In the genomic region with DNA sequence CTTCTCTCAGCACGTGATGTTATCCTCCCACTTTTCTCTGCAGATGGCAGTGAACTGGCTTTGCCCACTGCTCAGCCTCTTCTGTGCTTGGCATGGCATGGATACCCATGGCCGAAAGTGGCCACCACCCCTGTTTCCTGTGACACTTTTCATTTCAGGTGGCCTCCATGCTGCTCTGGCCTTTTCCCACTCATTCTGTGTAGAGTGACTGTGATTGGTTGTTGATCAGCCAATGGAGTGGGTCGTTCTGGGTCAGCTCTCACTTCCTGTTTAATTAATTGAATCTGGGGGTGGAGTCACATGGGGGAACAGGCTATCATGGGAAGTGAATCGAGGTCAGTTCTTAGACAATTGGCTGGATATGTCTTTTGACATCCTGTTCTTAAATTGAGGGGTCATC, we compare ENCODE assay signal across 1 cellular context.
TF ChIP-seq lines count a peak whose summit lies in the region.

No MANE protein-coding gene starts in this region.

TF ChIP-seq in H1, 55 proteins besides CTCF, POLR2A, EP300 and RAD21 (continued from another document):
- TF ChIP-seq, protein P1, sequence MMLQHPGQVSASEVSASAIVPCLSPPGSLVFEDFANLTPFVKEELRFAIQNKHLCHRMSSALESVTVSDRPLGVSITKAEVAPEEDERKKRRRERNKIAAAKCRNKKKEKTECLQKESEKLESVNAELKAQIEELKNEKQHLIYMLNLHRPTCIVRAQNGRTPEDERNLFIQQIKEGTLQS (IDR thresholded peaks at IDR 0.05; ENCODE audit: insufficient read depth, low read depth, low read length), result no peak
- TF ChIP-seq, protein P2, sequence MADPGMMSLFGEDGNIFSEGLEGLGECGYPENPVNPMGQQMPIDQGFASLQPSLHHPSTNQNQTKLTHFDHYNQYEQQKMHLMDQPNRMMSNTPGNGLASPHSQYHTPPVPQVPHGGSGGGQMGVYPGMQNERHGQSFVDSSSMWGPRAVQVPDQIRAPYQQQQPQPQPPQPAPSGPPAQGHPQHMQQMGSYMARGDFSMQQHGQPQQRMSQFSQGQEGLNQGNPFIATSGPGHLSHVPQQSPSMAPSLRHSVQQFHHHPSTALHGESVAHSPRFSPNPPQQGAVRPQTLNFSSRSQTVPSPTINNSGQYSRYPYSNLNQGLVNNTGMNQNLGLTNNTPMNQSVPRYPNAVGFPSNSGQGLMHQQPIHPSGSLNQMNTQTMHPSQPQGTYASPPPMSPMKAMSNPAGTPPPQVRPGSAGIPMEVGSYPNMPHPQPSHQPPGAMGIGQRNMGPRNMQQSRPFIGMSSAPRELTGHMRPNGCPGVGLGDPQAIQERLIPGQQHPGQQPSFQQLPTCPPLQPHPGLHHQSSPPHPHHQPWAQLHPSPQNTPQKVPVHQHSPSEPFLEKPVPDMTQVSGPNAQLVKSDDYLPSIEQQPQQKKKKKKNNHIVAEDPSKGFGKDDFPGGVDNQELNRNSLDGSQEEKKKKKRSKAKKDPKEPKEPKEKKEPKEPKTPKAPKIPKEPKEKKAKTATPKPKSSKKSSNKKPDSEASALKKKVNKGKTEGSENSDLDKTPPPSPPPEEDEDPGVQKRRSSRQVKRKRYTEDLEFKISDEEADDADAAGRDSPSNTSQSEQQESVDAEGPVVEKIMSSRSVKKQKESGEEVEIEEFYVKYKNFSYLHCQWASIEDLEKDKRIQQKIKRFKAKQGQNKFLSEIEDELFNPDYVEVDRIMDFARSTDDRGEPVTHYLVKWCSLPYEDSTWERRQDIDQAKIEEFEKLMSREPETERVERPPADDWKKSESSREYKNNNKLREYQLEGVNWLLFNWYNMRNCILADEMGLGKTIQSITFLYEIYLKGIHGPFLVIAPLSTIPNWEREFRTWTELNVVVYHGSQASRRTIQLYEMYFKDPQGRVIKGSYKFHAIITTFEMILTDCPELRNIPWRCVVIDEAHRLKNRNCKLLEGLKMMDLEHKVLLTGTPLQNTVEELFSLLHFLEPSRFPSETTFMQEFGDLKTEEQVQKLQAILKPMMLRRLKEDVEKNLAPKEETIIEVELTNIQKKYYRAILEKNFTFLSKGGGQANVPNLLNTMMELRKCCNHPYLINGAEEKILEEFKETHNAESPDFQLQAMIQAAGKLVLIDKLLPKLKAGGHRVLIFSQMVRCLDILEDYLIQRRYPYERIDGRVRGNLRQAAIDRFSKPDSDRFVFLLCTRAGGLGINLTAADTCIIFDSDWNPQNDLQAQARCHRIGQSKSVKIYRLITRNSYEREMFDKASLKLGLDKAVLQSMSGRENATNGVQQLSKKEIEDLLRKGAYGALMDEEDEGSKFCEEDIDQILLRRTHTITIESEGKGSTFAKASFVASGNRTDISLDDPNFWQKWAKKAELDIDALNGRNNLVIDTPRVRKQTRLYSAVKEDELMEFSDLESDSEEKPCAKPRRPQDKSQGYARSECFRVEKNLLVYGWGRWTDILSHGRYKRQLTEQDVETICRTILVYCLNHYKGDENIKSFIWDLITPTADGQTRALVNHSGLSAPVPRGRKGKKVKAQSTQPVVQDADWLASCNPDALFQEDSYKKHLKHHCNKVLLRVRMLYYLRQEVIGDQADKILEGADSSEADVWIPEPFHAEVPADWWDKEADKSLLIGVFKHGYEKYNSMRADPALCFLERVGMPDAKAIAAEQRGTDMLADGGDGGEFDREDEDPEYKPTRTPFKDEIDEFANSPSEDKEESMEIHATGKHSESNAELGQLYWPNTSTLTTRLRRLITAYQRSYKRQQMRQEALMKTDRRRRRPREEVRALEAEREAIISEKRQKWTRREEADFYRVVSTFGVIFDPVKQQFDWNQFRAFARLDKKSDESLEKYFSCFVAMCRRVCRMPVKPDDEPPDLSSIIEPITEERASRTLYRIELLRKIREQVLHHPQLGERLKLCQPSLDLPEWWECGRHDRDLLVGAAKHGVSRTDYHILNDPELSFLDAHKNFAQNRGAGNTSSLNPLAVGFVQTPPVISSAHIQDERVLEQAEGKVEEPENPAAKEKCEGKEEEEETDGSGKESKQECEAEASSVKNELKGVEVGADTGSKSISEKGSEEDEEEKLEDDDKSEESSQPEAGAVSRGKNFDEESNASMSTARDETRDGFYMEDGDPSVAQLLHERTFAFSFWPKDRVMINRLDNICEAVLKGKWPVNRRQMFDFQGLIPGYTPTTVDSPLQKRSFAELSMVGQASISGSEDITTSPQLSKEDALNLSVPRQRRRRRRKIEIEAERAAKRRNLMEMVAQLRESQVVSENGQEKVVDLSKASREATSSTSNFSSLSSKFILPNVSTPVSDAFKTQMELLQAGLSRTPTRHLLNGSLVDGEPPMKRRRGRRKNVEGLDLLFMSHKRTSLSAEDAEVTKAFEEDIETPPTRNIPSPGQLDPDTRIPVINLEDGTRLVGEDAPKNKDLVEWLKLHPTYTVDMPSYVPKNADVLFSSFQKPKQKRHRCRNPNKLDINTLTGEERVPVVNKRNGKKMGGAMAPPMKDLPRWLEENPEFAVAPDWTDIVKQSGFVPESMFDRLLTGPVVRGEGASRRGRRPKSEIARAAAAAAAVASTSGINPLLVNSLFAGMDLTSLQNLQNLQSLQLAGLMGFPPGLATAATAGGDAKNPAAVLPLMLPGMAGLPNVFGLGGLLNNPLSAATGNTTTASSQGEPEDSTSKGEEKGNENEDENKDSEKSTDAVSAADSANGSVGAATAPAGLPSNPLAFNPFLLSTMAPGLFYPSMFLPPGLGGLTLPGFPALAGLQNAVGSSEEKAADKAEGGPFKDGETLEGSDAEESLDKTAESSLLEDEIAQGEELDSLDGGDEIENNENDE (IDR thresholded peaks at IDR 0.05; ENCODE audit: insufficient replicate concordance, low read length), result no peak
- 0 out of 4 replicates have a peak, but pooled peaks of 1 of the 2 experiments have one; percentile 14 for TF ChIP-seq HDAC2 (IDR thresholded peaks at IDR 0.05; ENCODE audit: borderline replicate concordance in 1 of 2, low read depth in 2 of 2, low read length in 2 of 2)
- TF ChIP-seq, protein P3, sequence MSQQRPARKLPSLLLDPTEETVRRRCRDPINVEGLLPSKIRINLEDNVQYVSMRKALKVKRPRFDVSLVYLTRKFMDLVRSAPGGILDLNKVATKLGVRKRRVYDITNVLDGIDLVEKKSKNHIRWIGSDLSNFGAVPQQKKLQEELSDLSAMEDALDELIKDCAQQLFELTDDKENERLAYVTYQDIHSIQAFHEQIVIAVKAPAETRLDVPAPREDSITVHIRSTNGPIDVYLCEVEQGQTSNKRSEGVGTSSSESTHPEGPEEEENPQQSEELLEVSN (IDR thresholded peaks at IDR 0.05), result peak; percentile 98
- no peak for TF ChIP-seq ZNF274 (IDR thresholded peaks at IDR 0.05; ENCODE audit: borderline replicate concordance, extremely low read depth, low read length)
